ENCODE assay signal across 9 cellular contexts in genomic region chr2:239227111-239227581, GRCh38.
DNase-seq lines count a peak whose midpoint lies in the region; ATAC-seq, FAIRE-seq and TF ChIP-seq lines count a peak whose summit lies in the region.
"Had no signal": no experiment of that assay in that cellular context is flagged by ENCODE, and none has a peak within 500 bp of the region (broad histone marks: within the 10 kb centered on the region; RNA-seq: fewer than 3 reads in every experiment).

No MANE protein-coding gene starts in this region.

- peaks cover 0 to 75% of the 10 kb centered on the region in 2 experiments; a peak in 2 of 4 replicates for H3K79me2 ChIP-seq in H1 (ENCODE audit: control insufficient read depth in 1 of 2, insufficient read depth in 2 of 2, low read length in 2 of 2)

- no peak overlapping the region for H3K9ac ChIP-seq in H1 (replicated peaks in 1 of 4; ENCODE audit: extremely low read depth in 1 of 4, low read depth in 3 of 4, low read length in 3 of 4)

- H3K23ac ChIP-seq in H1 (ENCODE audit: insufficient read length): no peak overlapping the region

- H2BK15ac ChIP-seq in H1 (ENCODE audit: low read length): no peak overlapping the region

- 0 out of 2 replicates have a peak overlapping the region, but pooled peaks have one; percentile 9 for H2BK5ac ChIP-seq in H1 (ENCODE audit: low read depth, low read length)

- H4K91ac ChIP-seq in H1 (replicated peaks; ENCODE audit: insufficient read length, low read length): no peak overlapping the region

- H3K4me2 ChIP-seq in H1 (ENCODE audit: insufficient read depth in 1 of 2, low read depth in 2 of 2, low read length in 2 of 2): no peak overlapping the region

- no peaks in the 10 kb centered on the region for H3K9me3 ChIP-seq in SJCRH30 (replicated peaks)
- H3K9me3 ChIP-seq in H1 (ENCODE audit: insufficient read depth in 2 of 2, low read depth in 1 of 2, low read length in 1 of 2): no peaks in the 10 kb centered on the region
- no peaks in the 10 kb centered on the region for H3K9me3 ChIP-seq in thoracic aorta

- H2BK120ac ChIP-seq in H1 (replicated peaks; ENCODE audit: low read depth, low read length): no peak overlapping the region

- H3K4ac ChIP-seq in H1 (replicated peaks; ENCODE audit: insufficient read length, low read depth, low read length): no peak overlapping the region

- H3K36me3 ChIP-seq in SJCRH30 (no peaks in the 10 kb centered on the region), H1 (ENCODE audit: control insufficient read depth in 2 of 4, insufficient read depth in 4 of 4, low read length in 3 of 4) (no peaks in the 10 kb centered on the region), thoracic aorta (no peaks in the 10 kb centered on the region)

- H3K18ac ChIP-seq in H1 (ENCODE audit: extremely low read depth, low read length): no peak overlapping the region

- 0 out of 2 replicates have a peak overlapping the region, but pooled peaks have one; percentile 13 for H2AK5ac ChIP-seq in H1 (ENCODE audit: low read depth, low read length)

- no peaks in the 10 kb centered on the region for H3K23me2 ChIP-seq in H1 (ENCODE audit: low read depth, low read length)

- peaks cover 20% of the 10 kb centered on the region for H3K79me1 ChIP-seq in H1 (ENCODE audit: low read depth, low read length)

- H3K4me1 Mint-ChIP-seq in activated CD4-positive, alpha-beta memory T cell treated with anti-CD3 and anti-CD28 coated beads for 36 hours (ENCODE audit: low read depth): peaks cover 64% of the 10 kb centered on the region

- H3K36me3 Mint-ChIP-seq in activated CD4-positive, alpha-beta memory T cell treated with anti-CD3 and anti-CD28 coated beads for 36 hours: no peaks in the 10 kb centered on the region

- ATAC-seq in thoracic aorta (ENCODE audit: insufficient number of reproducible peaks, low FRiP score, low read depth) (no peak), GM19455 (IDR thresholded peaks at IDR 0.05; ENCODE audit: unreplicated experiment) (no peak)

- H3K4me1 ChIP-seq in SJCRH30: peaks cover 54% of the 10 kb centered on the region
- H3K4me1 ChIP-seq in H1 (replicated peaks in 1 of 4; ENCODE audit: control insufficient read depth in 3 of 4, insufficient read depth in 4 of 4, low read length in 3 of 4): peaks cover 0 to 19% (median 8%) of the 10 kb centered on the region in 4 experiments; a peak in 5 of 7 replicates
- peaks cover 27 to 54% of the 10 kb centered on the region in 2 donors for H3K4me1 ChIP-seq in thoracic aorta (ENCODE audit: control insufficient read depth in 1 of 2, low read depth in 2 of 2)

- POLR2A ChIA-PET in H1 (lab: Charles Lee; ENCODE audit: partially characterized antibody): no interaction called here
- POLR2A ChIA-PET in activated CD4-positive, alpha-beta memory T cell treated with anti-CD3 and anti-CD28 coated beads for 36 hours (lab: Charles Lee): no interaction called here

- H3K27ac Mint-ChIP-seq in activated CD4-positive, alpha-beta memory T cell treated with anti-CD3 and anti-CD28 coated beads for 36 hours: no peak overlapping the region

- H3K4me3 ChIP-seq in SJCRH30 (peak overlapping the region; percentile 39), H1 (ENCODE audit: extremely low read depth in 1 of 4, insufficient read depth in 2 of 4, low read depth in 3 of 4, low read length in 4 of 4) (no peak overlapping the region), thoracic aorta (no peak overlapping the region)

- 88% methylated on average over 10 of the region's 10 CpGs; no CpG with 5 or more reads in 1 of the 2 experiments for WGBS in H1 (ENCODE audit: extremely low coverage in 1 of 2, insufficient coverage in 1 of 2, insufficient read length in 1 of 2, insufficient replicate concordance in 2 of 2, low coverage in 1 of 2, low lambda C conversion rate in 2 of 2, missing lambda C conversion rate in 1 of 2), 2 experiments

- no peak overlapping the region for H3K56ac ChIP-seq in H1 (replicated peaks; ENCODE audit: insufficient read length, low read depth, low read length)

- no peaks in the 10 kb centered on the region for H3K27me3 ChIP-seq in SJCRH30
- no peaks in the 10 kb centered on the region for H3K27me3 ChIP-seq in H1 (replicated peaks in 1 of 4; ENCODE audit: control insufficient read depth in 3 of 4, extremely low read depth in 1 of 4, insufficient read depth in 3 of 4, low read length in 3 of 4)
- H3K27me3 ChIP-seq in thoracic aorta (replicated peaks; ENCODE audit: insufficient read depth): no peaks in the 10 kb centered on the region

- TF ChIP-seq EP300 in H1 (IDR thresholded peaks at IDR 0.05; ENCODE audit: borderline replicate concordance in 1 of 2, low read depth in 2 of 2, low read length in 2 of 2): no peak

- H3K4me3 Mint-ChIP-seq in activated CD4-positive, alpha-beta memory T cell treated with anti-CD3 and anti-CD28 coated beads for 36 hours: no peak overlapping the region

- no peak overlapping the region for H4K8ac ChIP-seq in H1 (ENCODE audit: extremely low read depth, insufficient read depth, low read length)

- TF ChIP-seq RAD21 in H1 (IDR thresholded peaks at IDR 0.05 in 1 of 2, conservative IDR thresholded peaks at IDR 0.05 in 1 of 2; ENCODE audit: low read depth in 2 of 2, low read length in 2 of 2): no peak

- TF ChIP-seq CTCF in H1 (IDR thresholded peaks at IDR 0.05; ENCODE audit: control extremely low read depth in 1 of 3, insufficient read depth in 1 of 3, low read depth in 1 of 3, low read length in 3 of 3): no peak
- no peak for TF ChIP-seq CTCF in thoracic aorta (IDR thresholded peaks at IDR 0.05)

- H3K27ac ChIP-seq in SJCRH30 (peak overlapping the region; percentile 88), H1 (ENCODE audit: low read depth, low read length) (no peak overlapping the region), thoracic aorta (peak overlapping the region; percentile 67 to 96)

- no peak for FAIRE-seq in H1 (lab: Jason Lieb, UNC)

- no peak overlapping the region for H4K5ac ChIP-seq in H1 (ENCODE audit: insufficient read length, low read depth, low read length)

- H2BK20ac ChIP-seq in H1 (ENCODE audit: low read length): no peak overlapping the region

- peaks cover 4 to 16% of the 10 kb centered on the region in 2 experiments for H4K20me1 ChIP-seq in H1 (replicated peaks in 1 of 2; ENCODE audit: control insufficient read depth in 1 of 2, insufficient read depth in 2 of 2, low read length in 2 of 2)

- H3K14ac ChIP-seq in H1 (ENCODE audit: insufficient read length): no peak overlapping the region

- intact Hi-C loops in activated CD4-positive, alpha-beta memory T cell treated with anti-CD3 and anti-CD28 coated beads for 36 hours (cut with micrococcal nuclease): no loop called here

- no peak overlapping the region for H2BK12ac ChIP-seq in H1 (ENCODE audit: low read depth, low read length)

- no peaks in the 10 kb centered on the region for H3K9me3 Mint-ChIP-seq in activated CD4-positive, alpha-beta memory T cell treated with anti-CD3 and anti-CD28 coated beads for 36 hours

- TF ChIP-seq POLR2A in H1 (IDR thresholded peaks at IDR 0.05; ENCODE audit: control extremely low read depth in 1 of 2, low read depth in 2 of 2, low read length in 2 of 2): no peak

- H3K27me3 Mint-ChIP-seq in activated CD4-positive, alpha-beta memory T cell treated with anti-CD3 and anti-CD28 coated beads for 36 hours: no peaks in the 10 kb centered on the region
- H3K27me3 Mint-ChIP-seq: progenitor cell of endocrine pancreas had no signal

- H2AFZ ChIP-seq in H1 (ENCODE audit: low read length): no peak overlapping the region

- peak; percentile 61 to 65 for DNase-seq in SJCRH30
- DNase-seq in H1 (ENCODE audit: low read depth in 1 of 2, low spot score in 2 of 2): no peak
- DNase-seq in myocyte (ENCODE audit: low read depth): peak; percentile 68
- DNase-seq in thoracic aorta (ENCODE audit: low spot score): no peak
- DNase-seq in activated CD4-positive, alpha-beta memory T cell treated with anti-CD3 and anti-CD28 coated beads for 36 hours: no peak
- DNase-seq in NCI-H226: no peak
- DNase-seq: KG1 had no signal

- CTCF ChIA-PET in H1 (lab: Charles Lee; ENCODE audit: partially characterized antibody): interaction anchor here (1.0 to 2.1 kb wide), 3 partner anchors 11 to 15 kb away, joined by 3 to 6 read pairs (median 5); no protein-coding TSS in a partner anchor
- CTCF ChIA-PET in activated CD4-positive, alpha-beta memory T cell treated with anti-CD3 and anti-CD28 coated beads for 36 hours (lab: Charles Lee): no interaction called here

TF ChIP-seq in H1, 55 proteins besides CTCF, POLR2A, EP300 and RAD21:
- TF ChIP-seq TEAD4 (IDR thresholded peaks at IDR 0.05; ENCODE audit: low read depth, low read length): no peak
- TF ChIP-seq CEBPB (IDR thresholded peaks at IDR 0.05; ENCODE audit: low read depth, low read length): no peak
- TF ChIP-seq MAX (IDR thresholded peaks at IDR 0.05): no peak

Comparison
In these comparisons a context has a peak if more than half of its experiments do, and no peak if none do; other contexts are left out.
1. DNase-seq: peak in SJCRH30 (2 of 2) and myocyte (single experiment); none in H1 (0 of 2), thoracic aorta (single experiment), activated CD4-positive, alpha-beta memory T cell treated with anti-CD3 and anti-CD28 coated beads for 36 hours (single experiment) and NCI-H226 (single experiment).